In the genomic region with DNA sequence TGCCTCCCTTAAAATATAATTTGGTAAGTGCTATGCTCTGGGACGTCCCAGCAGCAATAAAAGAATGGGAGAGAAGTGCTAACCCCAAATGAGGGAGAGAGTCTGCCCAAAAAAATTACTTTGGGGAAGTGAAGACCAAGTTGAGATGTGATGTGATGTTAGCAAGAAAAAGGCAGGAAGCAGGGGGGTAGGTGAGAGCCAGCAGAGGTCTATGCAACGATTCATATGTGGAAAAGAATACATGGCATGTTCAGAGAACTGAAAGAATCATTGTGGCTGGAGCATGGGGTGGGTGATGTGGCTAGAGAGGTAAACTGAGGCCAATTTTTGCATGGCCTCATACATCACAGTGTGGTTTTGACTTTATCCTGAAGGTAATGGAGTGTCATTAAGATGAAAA, we compare ENCODE assay signal across 16 cellular contexts.
"Had no signal": no experiment of that assay in that cellular context is flagged by ENCODE, and none has a peak within 500 bp of the region (broad histone marks: within the 10 kb centered on the region; RNA-seq: fewer than 3 reads in every experiment).

No MANE protein-coding gene starts in this region.

- H3K36me3 Mint-ChIP-seq: natural killer cell, type B pancreatic cell had no signal

- H3K4me3 ChIP-seq: body of pancreas, esophagus muscularis mucosa, hepatocyte, lung had no signal

- H3K9me3 ChIP-seq: body of pancreas, esophagus muscularis mucosa had no signal

- H2AFZ ChIP-seq: hepatocyte had no signal

- H3K4me3 Mint-ChIP-seq: activated CD4-positive, alpha-beta T cell treated with anti-CD3 and anti-CD28 coated beads, Interleukin-2, amount 10 ng/mL, durations not matched to agents 7 days and 5 days; activated naive CD8-positive, alpha-beta T cell treated with anti-CD3 and anti-CD28 coated beads for 36 hours; natural killer cell; type B pancreatic cell had no signal

- H3K27me3 Mint-ChIP-seq: activated naive CD8-positive, alpha-beta T cell treated with anti-CD3 and anti-CD28 coated beads for 36 hours; type B pancreatic cell had no signal

- H3K9me3 Mint-ChIP-seq: activated CD4-positive, alpha-beta T cell treated with anti-CD3 and anti-CD28 coated beads, Interleukin-2, amount 10 ng/mL, durations not matched to agents 7 days and 5 days; activated naive CD8-positive, alpha-beta T cell treated with anti-CD3 and anti-CD28 coated beads for 36 hours; natural killer cell; type B pancreatic cell had no signal

- H3K79me2 ChIP-seq: hepatocyte had no signal

- H3K27ac Mint-ChIP-seq: activated CD4-positive, alpha-beta T cell treated with anti-CD3 and anti-CD28 coated beads, Interleukin-2, amount 10 ng/mL, durations not matched to agents 7 days and 5 days; activated naive CD8-positive, alpha-beta T cell treated with anti-CD3 and anti-CD28 coated beads for 36 hours; natural killer cell; type B pancreatic cell had no signal

- DNase-seq: activated CD4-positive, alpha-beta T cell treated with anti-CD3 and anti-CD28 coated beads, Interleukin-2, amount 10 ng/mL, durations not matched to agents 7 days and 5 days; activated CD4-positive, CD25-positive, alpha-beta regulatory T cell; activated CD8-positive, alpha-beta memory T cell treated with anti-CD3 and anti-CD28 coated beads, Interleukin-2, amount 50 U/mL, for 48 hours; activated naive CD8-positive, alpha-beta T cell treated with anti-CD3 and anti-CD28 coated beads for 36 hours; amygdala; body of pancreas; caudate nucleus; islet precursor cell; natural killer cell; posterior cingulate gyrus; retina; stimulated activated naive CD4-positive, alpha-beta T cell treated with Interleukin-2 at 50 U/mL for 16 hours had no signal

- H3K4me2 ChIP-seq: hepatocyte had no signal

- H3K27me3 ChIP-seq: body of pancreas, esophagus muscularis mucosa, hepatocyte had no signal

- H3K27ac ChIP-seq: body of pancreas, esophagus muscularis mucosa, hepatocyte had no signal

- H3K36me3 ChIP-seq: esophagus muscularis mucosa had no signal

- ATAC-seq: body of pancreas, natural killer cell had no signal
